Comparison of ENCODE assay signal across 8 cellular contexts in genomic region chr19:47240996-47241918, GRCh38. TPM values are rescaled to one million over a fixed set of nuclear protein-coding genes. Genes with fewer than 3 reads are reported as not detected.
DNase-seq lines count a peak whose midpoint lies in the region; ATAC-seq and TF ChIP-seq lines count a peak whose summit lies in the region.

No MANE protein-coding gene starts in this region.

- H3K27ac ChIP-seq in CD4-positive, CD25-positive, alpha-beta regulatory T cell (ENCODE audit: insufficient read depth, low read length, poor library complexity, severe bottlenecking), result peak overlapping the region; percentile 38
- H3K27ac ChIP-seq in heart right ventricle, result no peak overlapping the region

- no peaks in the 10 kb centered on the region for H3K9me3 ChIP-seq in CD4-positive, CD25-positive, alpha-beta regulatory T cell (ENCODE audit: control insufficient read depth in 2 of 2, low read length in 2 of 2)
- no peaks in the 10 kb centered on the region for H3K9me3 ChIP-seq in heart right ventricle
- H3K9me3 ChIP-seq in skeletal muscle satellite cell (replicated peaks; ENCODE audit: low read length), result no peaks in the 10 kb centered on the region

- TF ChIP-seq EP300 in Ishikawa (IDR thresholded peaks at IDR 0.05; ENCODE audit: borderline replicate concordance), result peak; percentile 56; the same call in 1 of the 2 replicates

- no peaks in the 10 kb centered on the region for H3K27me3 ChIP-seq in CD4-positive, CD25-positive, alpha-beta regulatory T cell (ENCODE audit: control insufficient read depth, insufficient read depth, low read length)
- H3K27me3 ChIP-seq in heart right ventricle (peaks cover 0 to 45% (median 0%) of the 10 kb centered on the region in 7 donors), skeletal muscle satellite cell (ENCODE audit: control insufficient read depth, insufficient read depth, low read length) (peaks cover 14% of the 10 kb centered on the region)

- H3K27ac Mint-ChIP-seq in CD4-positive, CD25-positive, alpha-beta regulatory T cell, result peak overlapping the region in 1 of 3 donors; percentile 4

- peak; percentile 82 to 88 (median 83) for DNase-seq in CD4-positive, CD25-positive, alpha-beta regulatory T cell
- DNase-seq in SK-MEL-5 (ENCODE audit: low read depth, low spot score) (peak; percentile 52), heart right ventricle (peak; percentile 45 to 81)
- DNase-seq in activated naive CD4-positive, alpha-beta T cell treated with anti-CD3 and anti-CD28 coated beads, Interleukin-2, amount 50 U/mL, for 16 hours, result peak; percentile 90

- peaks cover 11 to 38% (median 14%) of the 10 kb centered on the region in 4 donors for H3K4me1 Mint-ChIP-seq in CD4-positive, CD25-positive, alpha-beta regulatory T cell

- intact Hi-C loops in heart right ventricle (cut with DNase I), result loop anchor here in 1 of 10 donors (10.0 kb wide), 1 partner anchor 46 kb away; no protein-coding TSS in a partner anchor

- peak overlapping the region in 3 of 4 donors; percentile 44 to 72 (median 50) for H3K4me3 Mint-ChIP-seq in CD4-positive, CD25-positive, alpha-beta regulatory T cell

- H3K9ac ChIP-seq in skeletal muscle satellite cell (ENCODE audit: low read depth, low read length), result no peak overlapping the region

- peaks cover 39% of the 10 kb centered on the region for H3K4me1 ChIP-seq in CD4-positive, CD25-positive, alpha-beta regulatory T cell (ENCODE audit: control insufficient read depth, insufficient read depth, low read length, poor library complexity, severe bottlenecking)
- peaks cover 3 to 46% (median 40%) of the 10 kb centered on the region in 9 donors for H3K4me1 ChIP-seq in heart right ventricle
- peaks cover 32% of the 10 kb centered on the region for H3K4me1 ChIP-seq in skeletal muscle satellite cell (ENCODE audit: control insufficient read depth, insufficient read depth, low read length)

- WGBS in heart right ventricle, 2 donors, result 9 to 10% methylated on average over 27 of the region's 27 CpGs

- ATAC-seq in CD4-positive, CD25-positive, alpha-beta regulatory T cell (ENCODE audit: low read depth in 2 of 2), result peak; percentile 61 to 64
- ATAC-seq in heart right ventricle (peak in 6 of 8 donors; percentile 5 to 47 (median 20)), GM21825 (IDR thresholded peaks at IDR 0.05; ENCODE audit: unreplicated experiment) (no peak), GM21737 (IDR thresholded peaks at IDR 0.05; ENCODE audit: unreplicated experiment) (no peak)

- H3K36me3 Mint-ChIP-seq in CD4-positive, CD25-positive, alpha-beta regulatory T cell, result no peaks in the 10 kb centered on the region

- no peak for TF ChIP-seq CTCF in heart right ventricle (IDR thresholded peaks at IDR 0.05)

- H3K9me3 Mint-ChIP-seq in CD4-positive, CD25-positive, alpha-beta regulatory T cell, result no peaks in the 10 kb centered on the region

- in situ Hi-C loops in SK-MEL-5 (cut with HindIII; ENCODE audit: low pct_unique_long_range_greater_than_20kb, low sequenced_read_pairs), result no loop called here

- H3K4me2 ChIP-seq in skeletal muscle satellite cell (ENCODE audit: low read length), result peak overlapping the region; percentile 64

- H3K36me3 ChIP-seq in CD4-positive, CD25-positive, alpha-beta regulatory T cell (ENCODE audit: control insufficient read depth, insufficient read depth, low read length), result no peaks in the 10 kb centered on the region
- H3K36me3 ChIP-seq in heart right ventricle (no peaks in the 10 kb centered on the region), skeletal muscle satellite cell (ENCODE audit: insufficient read depth, low read length) (no peaks in the 10 kb centered on the region)

- TF ChIP-seq RAD21 in Ishikawa (IDR thresholded peaks at IDR 0.05; ENCODE audit: low read depth), result no peak

- peaks cover 5% of the 10 kb centered on the region for H3K27me3 Mint-ChIP-seq in CD4-positive, CD25-positive, alpha-beta regulatory T cell

- no peak overlapping the region for H3K4me3 ChIP-seq in CD4-positive, CD25-positive, alpha-beta regulatory T cell (ENCODE audit: low read depth, low read length)
- H3K4me3 ChIP-seq in heart right ventricle (peak overlapping the region in 1 of 10 donors; percentile 11), skeletal muscle satellite cell (ENCODE audit: low read length) (peak overlapping the region; percentile 55)

TF ChIP-seq in Ishikawa, 13 proteins besides CTCF, POLR2A, EP300 and RAD21:
- TF ChIP-seq MAX (IDR thresholded peaks at IDR 0.05), result peak; percentile 22
- TF ChIP-seq TEAD4 (IDR thresholded peaks at IDR 0.05), result no peak
- no peak for TF ChIP-seq TAF1 (IDR thresholded peaks at IDR 0.05; ENCODE audit: low read depth)
- TF ChIP-seq EGR1 (IDR thresholded peaks at IDR 0.05), result no peak
- TF ChIP-seq TCF12 (IDR thresholded peaks at IDR 0.05; ENCODE audit: low read depth), result peak; percentile 68; the same call in 1 of the 2 replicates
- TF ChIP-seq YY1 (IDR thresholded peaks at IDR 0.05; ENCODE audit: low read depth), result peak; percentile 84

RNA-seq across cellular contexts. Expression of gene BBC3, which starts 10.3 kb away (rescaled TPM):
- 21.2 TPM for total RNA-seq in CD4-positive, CD25-positive, alpha-beta regulatory T cell
- polyA plus RNA-seq in CD4-positive, CD25-positive, alpha-beta regulatory T cell, result 1 to 10 TPM; 4.2 to 6.7 (median 5.4) TPM
- 45.9 and 51.2 TPM in 2 replicates for total RNA-seq in SK-MEL-5 (2014; rRNA removed; shearing (Covaris generic))
- polyA plus RNA-seq in SK-MEL-5 (2015; cell fraction: cytosol; rRNA removed), result 53.3 and 59.6 TPM in 2 replicates
- polyA plus RNA-seq in SK-MEL-5 (2015; cell fraction: nucleus; rRNA removed), result 36.2 and 77.9 TPM in 2 replicates
- 1 to 10 TPM; 2.4 to 5.5 (median 3.5) TPM for total RNA-seq in heart right ventricle
- polyA plus RNA-seq in heart right ventricle, result 1 to 10 TPM; 4.1 to 6.0 TPM
- total RNA-seq in skeletal muscle satellite cell (2012; rRNA removed), result 4.8 and 6.1 TPM in 2 replicates

RNA-seq across cellular contexts. Expression of gene CCDC9, which starts 15.1 kb away (rescaled TPM):
- total RNA-seq in CD4-positive, CD25-positive, alpha-beta regulatory T cell, result 44.1 TPM
- 10 to 100 TPM in 3 of 4 donors, 1 to 10 TPM in 1; 7.3 to 14.5 (median 12.6) TPM for polyA plus RNA-seq in CD4-positive, CD25-positive, alpha-beta regulatory T cell
- 2.5 and 5.0 TPM in 2 replicates for total RNA-seq in SK-MEL-5 (2014; rRNA removed; shearing (Covaris generic))
- 18.6 and 21.6 TPM in 2 replicates for polyA plus RNA-seq in SK-MEL-5 (2015; cell fraction: cytosol; rRNA removed)
- 13.3 and 17.2 TPM in 2 replicates for polyA plus RNA-seq in SK-MEL-5 (2015; cell fraction: nucleus; rRNA removed)
- 10 to 100 TPM; 14.2 to 28.7 (median 17.4) TPM for total RNA-seq in heart right ventricle
- polyA plus RNA-seq in heart right ventricle, result 10 to 100 TPM; 15.8 to 31.1 TPM
- total RNA-seq in skeletal muscle satellite cell (2012; rRNA removed), result 6.1 and 7.6 TPM in 2 replicates

RNA-seq across cellular contexts. Expression of gene INAFM1, which starts 33.4 kb away (rescaled TPM):
- 11.0 TPM for total RNA-seq in CD4-positive, CD25-positive, alpha-beta regulatory T cell
- polyA plus RNA-seq in CD4-positive, CD25-positive, alpha-beta regulatory T cell, result 1 to 10 TPM; 1.5 to 3.6 (median 2.1) TPM
- 0.45 and 0.69 TPM in 2 replicates for total RNA-seq in SK-MEL-5 (2014; rRNA removed; shearing (Covaris generic))
- 3.3 and 4.6 TPM in 2 replicates for polyA plus RNA-seq in SK-MEL-5 (2015; cell fraction: cytosol; rRNA removed)
- 3.8 and 5.5 TPM in 2 replicates for polyA plus RNA-seq in SK-MEL-5 (2015; cell fraction: nucleus; rRNA removed)
- total RNA-seq in heart right ventricle, result 10 to 100 TPM in 8 of 10 donors, 1 to 10 TPM in 2; 9.2 to 14.2 (median 11.6) TPM
- 10 to 100 TPM; 13.7 to 16.4 TPM for polyA plus RNA-seq in heart right ventricle
- 0.51 and 3.1 TPM in 2 replicates for total RNA-seq in skeletal muscle satellite cell (2012; rRNA removed)

Comparison
In these comparisons a context has a peak if more than half of its experiments do, and no peak if none do; other contexts are left out.
1. ATAC-seq: peak in CD4-positive, CD25-positive, alpha-beta regulatory T cell (2 of 2) and heart right ventricle (6 of 8); none in GM21825 (single experiment) and GM21737 (single experiment).
2. Peak in every context shown above with its lines, with median percentiles within 50 percentile points of each other: DNase-seq.